19 cellular contexts compared by ENCODE assay signal in the genomic region with DNA sequence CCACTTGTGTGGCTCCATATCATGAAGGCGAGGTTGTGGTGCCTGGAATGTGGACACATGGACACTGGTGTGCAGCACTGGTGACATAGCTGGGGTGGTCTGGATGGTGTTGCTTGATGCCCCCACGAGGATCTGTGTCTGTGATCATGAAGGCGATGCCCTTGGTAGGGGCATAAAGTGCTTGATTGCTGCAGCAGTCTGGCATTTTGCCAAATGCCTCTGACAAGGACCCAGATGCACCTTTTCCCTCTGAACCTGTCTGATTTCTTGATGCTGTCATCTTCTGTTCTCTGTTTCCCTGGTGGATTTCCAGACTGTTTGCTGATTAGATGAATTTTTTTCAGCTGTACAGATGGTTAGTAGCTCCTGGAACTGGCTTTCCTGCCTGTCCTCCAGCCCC.
DNase-seq lines count a peak whose midpoint lies in the region; TF ChIP-seq lines count a peak whose summit lies in the region.
"Had no signal": no experiment of that assay in that cellular context is flagged by ENCODE, and none has a peak within 500 bp of the region (broad histone marks: within the 10 kb centered on the region; RNA-seq: fewer than 3 reads in every experiment).

No MANE protein-coding gene starts in this region.

- H3K9me3 ChIP-seq in mucosa of stomach (ENCODE audit: control insufficient read depth, low read length) (no peaks in the 10 kb centered on the region), Peyer's patch (no peaks in the 10 kb centered on the region)
- H3K9me3 ChIP-seq: Caco-2, SJSA1 had no signal

- no peak overlapping the region for H3K27ac Mint-ChIP-seq in glutamatergic neuron (ENCODE audit: unreplicated experiment)
- H3K27ac Mint-ChIP-seq: B cell; CD4-positive, alpha-beta T cell; HFFc6; T-helper 17 cell had no signal

- H3K27ac ChIP-seq in Peyer's patch: no peak overlapping the region
- H3K27ac ChIP-seq: SJSA1 had no signal

- H3K9me3 Mint-ChIP-seq in glutamatergic neuron (ENCODE audit: unreplicated experiment): no peaks in the 10 kb centered on the region
- H3K9me3 Mint-ChIP-seq: CD4-positive, alpha-beta T cell had no signal

- H3K9ac ChIP-seq in mucosa of stomach (ENCODE audit: low read length): no peak overlapping the region

- H3K4me1 Mint-ChIP-seq in glutamatergic neuron (ENCODE audit: low read depth, unreplicated experiment): peaks cover 12% of the 10 kb centered on the region
- H3K4me1 Mint-ChIP-seq: B cell, T-helper 17 cell had no signal

- H3K4me3 Mint-ChIP-seq in glutamatergic neuron (ENCODE audit: unreplicated experiment): no peak overlapping the region
- H3K4me3 Mint-ChIP-seq: B cell; CD4-positive, alpha-beta T cell; HFFc6; T-helper 17 cell had no signal

- DNase-seq in NCI-H1105 treated with DMSO at 0.1 percent for 48 hours (lab: John Stamatoyannopoulos, UW) (peak; percentile 2), NCI-H1105 (lab: John Stamatoyannopoulos, UW) (no peak), NCI-H1694 treated with DMSO at 0.1 percent for 48 hours (lab: John Stamatoyannopoulos, UW) (peak; percentile 25), SHP77 (lab: John Stamatoyannopoulos, UW) (peak; percentile 33 to 53), glutamatergic neuron (no peak), Peyer's patch (no peak), NCI-H187 treated with DMSO at 0.1 percent for 48 hours (lab: John Stamatoyannopoulos, UW) (no peak)
- DNase-seq: Caco-2; CD4-positive, alpha-beta T cell; H7; HFFc6; NCI-H1436 treated with DMSO at 0.1 percent for 48 hours; NCI-H2081 treated with DMSO at 0.1 percent for 48 hours; NCI-H446 treated with DMSO at 0.1 percent for 48 hours; PC-3; T-helper 17 cell had no signal

- no peak for TF ChIP-seq CTCF in glutamatergic neuron (IDR thresholded peaks at IDR 0.05; ENCODE audit: partially characterized antibody, unreplicated experiment)
- TF ChIP-seq CTCF in Peyer's patch (IDR thresholded peaks at IDR 0.05): no peak

- no peak for TF ChIP-seq POLR2A in Peyer's patch (IDR thresholded peaks at IDR 0.05)

- H3K27me3 ChIP-seq in mucosa of stomach (ENCODE audit: control insufficient read depth, insufficient read depth, low read length): no peaks in the 10 kb centered on the region
- no peaks in the 10 kb centered on the region for H3K27me3 ChIP-seq in Peyer's patch

- H3K27me3 Mint-ChIP-seq in glutamatergic neuron (ENCODE audit: unreplicated experiment): no peaks in the 10 kb centered on the region
- H3K27me3 Mint-ChIP-seq: B cell; CD4-positive, alpha-beta T cell; T-helper 17 cell had no signal

- H3K36me3 ChIP-seq in mucosa of stomach (ENCODE audit: control insufficient read depth, insufficient read depth, low read length) (no peaks in the 10 kb centered on the region), Peyer's patch (no peaks in the 10 kb centered on the region)
- H3K36me3 ChIP-seq: SJSA1 had no signal

- no peaks in the 10 kb centered on the region for H3K36me3 Mint-ChIP-seq in glutamatergic neuron (ENCODE audit: unreplicated experiment)

- H3K4me1 ChIP-seq in mucosa of stomach (ENCODE audit: control insufficient read depth, insufficient read depth, low read length) (peaks cover 17% of the 10 kb centered on the region), Peyer's patch (no peaks in the 10 kb centered on the region)
- H3K4me1 ChIP-seq: SJSA1 had no signal

- peak overlapping the region; percentile 6 for H3K4me3 ChIP-seq in mucosa of stomach (ENCODE audit: low read length)
- no peak overlapping the region for H3K4me3 ChIP-seq in Peyer's patch
- H3K4me3 ChIP-seq: SJSA1 had no signal

Comparison
In these comparisons a context has a peak if more than half of its experiments do, and no peak if none do; other contexts are left out.
1. DNase-seq: peak in NCI-H1105 treated with DMSO at 0.1 percent for 48 hours (single experiment), NCI-H1694 treated with DMSO at 0.1 percent for 48 hours (single experiment) and SHP77 (2 of 2); none in NCI-H1105 (single experiment), glutamatergic neuron (single experiment), Peyer's patch (0 of 3) and NCI-H187 treated with DMSO at 0.1 percent for 48 hours (single experiment).